12 cellular contexts compared by ENCODE assay signal in genomic region chr21:38775733-38776132, GRCh38.
"Had no signal": no experiment of that assay in that cellular context is flagged by ENCODE, and none has a peak within 500 bp of the region (broad histone marks: within the 10 kb centered on the region; RNA-seq: fewer than 3 reads in every experiment).

No MANE protein-coding gene starts in this region.

- DNase-seq: activated CD4-positive, alpha-beta T cell treated with anti-CD3 and anti-CD28 coated beads, Interleukin-2, amount 50 U/mL, for 48 hours; activated gamma-delta T cell treated with Interleukin-2 at 50 U/mL for 16 hours; activated T-cell treated with anti-CD3 and anti-CD28 coated beads for 4 hours; foreskin melanocyte; left ventricle myocardium inferior; stimulated activated CD4-positive, alpha-beta T cell treated with anti-CD3 and anti-CD28 coated beads, Interleukin-2, amount 100 ng/mL, for 48 hours; T-helper 2 cell; upper lobe of left lung had no signal

- H2AFZ ChIP-seq: neural progenitor cell had no signal

- H3K36me3 ChIP-seq: left ventricle myocardium inferior, neural progenitor cell, right atrium auricular region, upper lobe of left lung had no signal

- H3K4me2 ChIP-seq: neural progenitor cell had no signal

- H3K9ac ChIP-seq: neural progenitor cell had no signal

- H3K4me3 ChIP-seq: left ventricle myocardium inferior, neural progenitor cell, right atrium auricular region, skin epidermis, upper lobe of left lung had no signal

- H3K27me3 ChIP-seq: neural progenitor cell, right atrium auricular region, upper lobe of left lung had no signal

- ATAC-seq: activated naive CD4-positive, alpha-beta T cell treated with anti-CD3 and anti-CD28 coated beads, Interleukin-2, amount 50 U/mL, for 72 hours had no signal

- H3K27ac ChIP-seq: left ventricle myocardium inferior, neural progenitor cell, right atrium auricular region, upper lobe of left lung had no signal

- H3K4me1 ChIP-seq: neural progenitor cell had no signal
